ENCODE assay signal across 19 cellular contexts in the genomic region with DNA sequence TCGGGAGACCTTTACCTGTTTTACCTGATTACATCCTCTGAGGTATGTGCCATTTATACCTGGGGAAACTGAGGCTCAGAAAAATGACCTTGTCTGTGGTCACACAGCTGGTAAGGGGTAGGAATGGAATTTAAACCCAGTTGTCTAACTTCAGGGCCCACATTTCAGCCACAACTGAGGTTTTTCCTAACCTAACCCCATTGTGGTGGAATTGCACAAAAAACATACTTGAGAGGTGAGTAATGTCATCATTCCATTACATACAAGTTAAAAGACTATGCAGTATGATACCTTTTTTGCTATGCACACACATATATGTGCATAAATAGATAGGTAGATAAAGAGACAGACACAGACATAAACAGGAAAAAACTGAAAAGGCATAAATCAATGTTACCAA. TPM values are rescaled to one million over a fixed set of nuclear protein-coding genes. Genes with fewer than 3 reads are reported as not detected.
DNase-seq lines count a peak whose midpoint lies in the region; ATAC-seq and TF ChIP-seq lines count a peak whose summit lies in the region.
"Had no signal": no experiment of that assay in that cellular context is flagged by ENCODE, and none has a peak within 500 bp of the region (broad histone marks: within the 10 kb centered on the region; RNA-seq: fewer than 3 reads in every experiment).

No MANE protein-coding gene starts in this region.

- no peaks in the 10 kb centered on the region for H3K27me3 ChIP-seq in smooth muscle cell (ENCODE audit: low read depth)
- H3K27me3 ChIP-seq: SJSA1 had no signal

- peaks cover 36% of the 10 kb centered on the region for H3K4me1 ChIP-seq in smooth muscle cell (ENCODE audit: low read depth)

- no peaks in the 10 kb centered on the region for H3K79me2 ChIP-seq in smooth muscle cell (ENCODE audit: low read depth)

- DNase-seq in GM04503 (ENCODE audit: low read depth), result peak; percentile 51
- peak; percentile 88 for DNase-seq in amniotic epithelial cell (ENCODE audit: low read depth)
- DNase-seq in fibroblast of the conjunctiva (ENCODE audit: low read depth), result peak; percentile 6
- no peak for DNase-seq in smooth muscle cell (lab: John Stamatoyannopoulos, UW; ENCODE audit: unreplicated experiment)
- no peak for DNase-seq in NCI-H1417 treated with DMSO at 0.1 percent for 48 hours (lab: John Stamatoyannopoulos, UW)
- DNase-seq in NCI-H1930 (lab: John Stamatoyannopoulos, UW), result no peak
- no peak for DNase-seq in OCI-M2 (lab: John Stamatoyannopoulos, UW; ENCODE audit: unreplicated experiment)
- DNase-seq: activated CD8-positive, alpha-beta memory T cell treated with anti-CD3 and anti-CD28 coated beads, Interleukin-2, amount 50 U/mL, for 48 hours; activated naive CD8-positive, alpha-beta T cell treated with anti-CD3 and anti-CD28 coated beads for 36 hours; CD4-positive, alpha-beta memory T cell; dermis blood vessel endothelial cell; GF-D8; glutamatergic neuron; naive thymus-derived CD4-positive, alpha-beta T cell; NCI-H1694 treated with DMSO at 0.1 percent for 48 hours; NCI-H748 treated with DMSO at 0.1 percent for 48 hours; stimulated activated naive CD8-positive, alpha-beta T cell treated with anti-CD3 and anti-CD28 coated beads, Interleukin-15, Interleukin-2, amounts not matched to agents 100 U/mL and 50 U/mL, for 24 hours had no signal

- peak overlapping the region; percentile 80 for H3K27ac ChIP-seq in smooth muscle cell (ENCODE audit: low read depth)
- H3K27ac ChIP-seq: SJSA1 had no signal

- H3F3A ChIP-seq in smooth muscle cell (ENCODE audit: low read depth), result peaks cover 17% of the 10 kb centered on the region

- WGBS in smooth muscle cell (ENCODE audit: low lambda C conversion rate), result 86% methylated on average over 1 of the region's 1 CpG

- no peaks in the 10 kb centered on the region for H3K9me3 ChIP-seq in smooth muscle cell (replicated peaks; ENCODE audit: low read depth)
- H3K9me3 ChIP-seq: SJSA1 had no signal

- ATAC-seq in HG02852 (IDR thresholded peaks at IDR 0.05; ENCODE audit: unreplicated experiment), result no peak
- ATAC-seq: naive thymus-derived CD4-positive, alpha-beta T cell; stimulated activated naive CD8-positive, alpha-beta T cell treated with anti-CD3 and anti-CD28 coated beads, Interleukin-15, Interleukin-2, amounts not matched to agents 100 U/mL and 50 U/mL, for 24 hours had no signal

- no peak for TF ChIP-seq CTCF in smooth muscle cell (IDR thresholded peaks at IDR 0.05; ENCODE audit: borderline replicate concordance, insufficient read depth, poor library complexity, severe bottlenecking)

- peak overlapping the region; percentile 55 for H3K4me2 ChIP-seq in smooth muscle cell

- no peaks in the 10 kb centered on the region for H4K20me1 ChIP-seq in smooth muscle cell (ENCODE audit: low read depth)

- no peak overlapping the region for H2AFZ ChIP-seq in smooth muscle cell (ENCODE audit: low read depth)

- H3K36me3 ChIP-seq in smooth muscle cell (ENCODE audit: low read depth), result no peaks in the 10 kb centered on the region
- H3K36me3 ChIP-seq: SJSA1 had no signal

- peak overlapping the region; percentile 46 for H3K9ac ChIP-seq in smooth muscle cell (ENCODE audit: low read depth)

- H3K4me3 ChIP-seq in smooth muscle cell, result no peak overlapping the region
- H3K4me3 ChIP-seq: SJSA1 had no signal

RNA-seq across cellular contexts. Expression of a gene that starts 14.1 kb away (rescaled TPM):
- 36.5 and 111 TPM in 2 replicates for total RNA-seq in smooth muscle cell
- polyA plus RNA-seq in smooth muscle cell, result 50.2 and 91.7 TPM in 2 replicates
- total RNA-seq: activated naive CD8-positive, alpha-beta T cell treated with anti-CD3 and anti-CD28 coated beads for 36 hours; CD4-positive, alpha-beta memory T cell; naive thymus-derived CD4-positive, alpha-beta T cell had no signal
- polyA plus RNA-seq: CD4-positive, alpha-beta memory T cell; naive thymus-derived CD4-positive, alpha-beta T cell had no signal

Comparison
In these comparisons a context has a peak if more than half of its experiments do, and no peak if none do; other contexts are left out.
1. DNase-seq: peak in GM04503 (single experiment), amniotic epithelial cell (single experiment) and fibroblast of the conjunctiva (single experiment); none in smooth muscle cell (single experiment), NCI-H1417 treated with DMSO at 0.1 percent for 48 hours (single experiment), NCI-H1930 (0 of 2) and OCI-M2 (single experiment).